Comparison of ENCODE assay signal across 9 cellular contexts in the genomic region with DNA sequence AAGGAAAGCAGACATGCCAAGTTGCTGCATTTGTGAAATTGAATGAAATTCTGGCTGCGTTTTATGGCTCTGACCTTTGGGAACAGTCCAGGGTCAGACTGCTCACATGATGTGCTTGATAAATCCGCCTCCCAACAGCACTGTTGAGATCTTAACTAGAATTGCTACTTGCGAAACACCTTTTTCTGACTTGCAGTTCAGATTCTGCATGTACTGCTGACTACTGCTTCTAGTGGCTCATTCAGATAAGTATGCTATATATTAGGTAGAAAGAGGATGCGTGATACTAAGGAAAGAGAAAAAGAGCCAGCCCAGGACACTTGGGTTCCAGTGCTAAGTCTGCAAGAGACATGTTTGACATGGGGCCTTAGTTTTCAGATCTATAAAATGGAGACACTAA.
DNase-seq lines count a peak whose midpoint lies in the region; ATAC-seq and TF ChIP-seq lines count a peak whose summit lies in the region.
"Had no signal": no experiment of that assay in that cellular context is flagged by ENCODE, and none has a peak within 500 bp of the region (broad histone marks: within the 10 kb centered on the region; RNA-seq: fewer than 3 reads in every experiment).

No MANE protein-coding gene starts in this region.

- H3K23me2 ChIP-seq in H9 (ENCODE audit: insufficient read length, low read depth, low read length, poor library complexity, severe bottlenecking): no peaks in the 10 kb centered on the region

- H3K79me2 ChIP-seq in H9 (ENCODE audit: insufficient read depth, low read length): peaks cover 1% of the 10 kb centered on the region; the same call in 1 of the 2 replicates

- H3K9ac ChIP-seq in H9 (ENCODE audit: extremely low read depth, insufficient read length, low read length): no peak overlapping the region

- no CpG with 5 or more reads among the region's 4 CpGs for WGBS in H9 (ENCODE audit: extremely low coverage, insufficient read length, low lambda C conversion rate)
- WGBS in gastroesophageal sphincter (ENCODE audit: low coverage in 1 of 2), 2 donors: 48 to 64% methylated on average over 3 to 4 of the region's 4 CpGs

- no peak for TF ChIP-seq POLR2A in gastroesophageal sphincter (IDR thresholded peaks at IDR 0.05)

- no peaks in the 10 kb centered on the region for H4K20me1 ChIP-seq in H9 (ENCODE audit: control insufficient read depth, insufficient read depth, insufficient read length)

- H3K4me3 Mint-ChIP-seq in H9: no peak overlapping the region
- H3K4me3 Mint-ChIP-seq in T-helper 2 cell treated with Interferon-gamma antibody and Interleukin-4, amounts not matched to agents 5 μg/mL and 100 μg/mL, for 36 hours: no peak overlapping the region

- no peak overlapping the region for H4K8ac ChIP-seq in H9 (replicated peaks; ENCODE audit: insufficient read length, low read depth, low read length)

- no peak; the same call in 2 of the 3 replicates for TF ChIP-seq CTCF in H9 (conservative IDR thresholded peaks at IDR 0.05)
- peak in 2 of 4 experiments; percentile 30 to 37 for TF ChIP-seq CTCF in gastroesophageal sphincter (IDR thresholded peaks at IDR 0.05)

- H2BK12ac ChIP-seq in H9 (ENCODE audit: insufficient read length, low read depth, low read length): no peak overlapping the region

- DNase-seq in H9: no peak
- no peak for DNase-seq in T-helper 2 cell treated with Interferon-gamma antibody and Interleukin-4, amounts not matched to agents 5 μg/mL and 100 μg/mL, for 36 hours (ENCODE audit: low spot score)
- no peak for DNase-seq in sciatic nerve (ENCODE audit: low spot score)
- DNase-seq in AG08396 (ENCODE audit: low spot score): no peak
- no peak for DNase-seq in GOT3 (lab: John Stamatoyannopoulos, UW)
- DNase-seq in DMS153 (lab: John Stamatoyannopoulos, UW): no peak
- DNase-seq: NCI-H510A treated with DMSO at 0.1 percent for 48 hours had no signal

- no peak overlapping the region for H3K27ac ChIP-seq in H9 (ENCODE audit: insufficient read length, low read depth, low read length)
- peak overlapping the region; percentile 72 to 96 (median 86) for H3K27ac ChIP-seq in gastroesophageal sphincter

- peak overlapping the region; percentile 67 for H2BK120ac ChIP-seq in H9 (ENCODE audit: low read depth, low read length, poor library complexity, severe bottlenecking)

- H2AFZ ChIP-seq in H9 (ENCODE audit: low read length): no peak overlapping the region

- H4K5ac ChIP-seq in H9 (ENCODE audit: insufficient read length, low read depth, low read length): no peak overlapping the region

- peaks cover 0 to 9% of the 10 kb centered on the region in 2 donors for H3K36me3 ChIP-seq in gastroesophageal sphincter

- no peak overlapping the region for H2BK20ac ChIP-seq in H9 (ENCODE audit: low read depth, low read length, poor library complexity, severe bottlenecking)

- no peaks in the 10 kb centered on the region for H3K27me3 Mint-ChIP-seq in H9 (ENCODE audit: low read depth)
- no peaks in the 10 kb centered on the region for H3K27me3 Mint-ChIP-seq in T-helper 2 cell treated with Interferon-gamma antibody and Interleukin-4, amounts not matched to agents 5 μg/mL and 100 μg/mL, for 36 hours (ENCODE audit: low read depth)

- no peak overlapping the region for H3K18ac ChIP-seq in H9 (ENCODE audit: insufficient read length, low read depth, low read length)

- no peaks in the 10 kb centered on the region for H3K9me3 ChIP-seq in H9 (ENCODE audit: control insufficient read depth, low read depth, low read length)
- H3K9me3 ChIP-seq in gastroesophageal sphincter: no peaks in the 10 kb centered on the region

- H3K14ac ChIP-seq in H9 (ENCODE audit: insufficient read depth, low read length): no peak overlapping the region

- H3K4me2 ChIP-seq in H9 (ENCODE audit: insufficient read depth, insufficient read length, low read length): no peak overlapping the region

- no peaks in the 10 kb centered on the region for H3K79me1 ChIP-seq in H9 (ENCODE audit: insufficient read depth, low read depth, low read length, poor library complexity, severe bottlenecking)

- intact Hi-C loops in sciatic nerve (cut with DNase I): no loop called here

- H3K4ac ChIP-seq in H9 (ENCODE audit: low read depth, low read length): no peak overlapping the region

- H3K27me3 ChIP-seq in H9 (ENCODE audit: insufficient read depth, low read length) (no peaks in the 10 kb centered on the region), gastroesophageal sphincter (no peaks in the 10 kb centered on the region)

- H3K23ac ChIP-seq in H9 (ENCODE audit: insufficient read length, low read depth, low read length): no peak overlapping the region

- ATAC-seq in gastroesophageal sphincter: peak; percentile 37
- peak; percentile 81 for ATAC-seq in sciatic nerve
- no peak for ATAC-seq in GM19452 (IDR thresholded peaks at IDR 0.05; ENCODE audit: unreplicated experiment)

- no peak overlapping the region for H2BK5ac ChIP-seq in H9 (ENCODE audit: insufficient read length, low read length)

- peak overlapping the region in 1 of 3 experiments; percentile 7; a peak in 1 of 7 replicates for H3K27ac Mint-ChIP-seq in H9
- H3K27ac Mint-ChIP-seq in T-helper 2 cell treated with Interferon-gamma antibody and Interleukin-4, amounts not matched to agents 5 μg/mL and 100 μg/mL, for 36 hours: peak overlapping the region; percentile 10

- H4K91ac ChIP-seq in H9 (ENCODE audit: insufficient read length, low read depth, low read length): no peak overlapping the region

- no peak overlapping the region for H2BK15ac ChIP-seq in H9 (ENCODE audit: low read depth, low read length)

- H3K4me1 Mint-ChIP-seq in H9: peaks cover 14 to 25% of the 10 kb centered on the region in 2 experiments
- H3K4me1 Mint-ChIP-seq in T-helper 2 cell treated with Interferon-gamma antibody and Interleukin-4, amounts not matched to agents 5 μg/mL and 100 μg/mL, for 36 hours (ENCODE audit: low read depth): peaks cover 32% of the 10 kb centered on the region

- H3K9me3 Mint-ChIP-seq in H9: no peaks in the 10 kb centered on the region
- H3K9me3 Mint-ChIP-seq in T-helper 2 cell treated with Interferon-gamma antibody and Interleukin-4, amounts not matched to agents 5 μg/mL and 100 μg/mL, for 36 hours: no peaks in the 10 kb centered on the region

- TF ChIP-seq EP300 in gastroesophageal sphincter (IDR thresholded peaks at IDR 0.05): no peak

- H3T11ph ChIP-seq in H9 (ENCODE audit: low read length): no peak overlapping the region

- no peak overlapping the region for H3K4me3 ChIP-seq in gastroesophageal sphincter

- H3K56ac ChIP-seq in H9 (ENCODE audit: insufficient read length, low read depth, low read length): no peak overlapping the region

- H3K4me1 ChIP-seq in H9 (ENCODE audit: insufficient read depth, low read length): peaks cover 3% of the 10 kb centered on the region; the same call in 1 of the 2 replicates
- peaks cover 34 to 100% (median 38%) of the 10 kb centered on the region in 3 donors for H3K4me1 ChIP-seq in gastroesophageal sphincter

- no peaks in the 10 kb centered on the region for H3K36me3 Mint-ChIP-seq in H9 (ENCODE audit: insufficient read depth in 1 of 3, low read depth in 3 of 3)
- H3K36me3 Mint-ChIP-seq in T-helper 2 cell treated with Interferon-gamma antibody and Interleukin-4, amounts not matched to agents 5 μg/mL and 100 μg/mL, for 36 hours (ENCODE audit: low read depth): peaks cover 2% of the 10 kb centered on the region

- H2AK5ac ChIP-seq in H9 (ENCODE audit: insufficient read length, low read length): no peak overlapping the region
